Comparison of ENCODE assay signal across 20 cellular contexts in the genomic region with DNA sequence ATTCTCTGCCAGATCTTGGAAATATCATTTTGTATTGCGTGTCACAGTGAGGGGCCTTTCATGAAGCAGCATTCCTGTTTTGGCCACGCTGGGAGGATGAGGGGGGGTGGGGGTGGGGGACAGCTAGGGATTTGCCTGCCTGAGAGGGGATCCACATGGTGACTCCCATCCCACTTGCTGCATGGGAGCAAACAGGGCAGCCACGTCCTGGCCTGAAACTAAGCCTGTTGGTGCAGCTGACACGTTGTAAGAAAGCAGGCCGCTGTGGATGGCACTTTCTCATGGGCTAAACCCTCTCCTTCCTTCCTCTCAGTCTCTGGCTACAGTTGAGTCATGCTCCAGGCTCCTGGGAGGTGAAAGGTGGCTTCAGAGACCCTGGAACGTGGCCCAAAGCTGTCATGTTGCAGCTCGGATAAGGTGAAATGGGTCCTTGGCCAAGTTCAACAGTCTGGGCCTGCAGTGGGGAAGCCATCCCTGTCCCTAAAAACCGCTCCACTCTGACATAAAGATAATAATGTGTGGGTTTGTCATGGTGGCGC.
DNase-seq lines count a peak whose midpoint lies in the region; ATAC-seq, FAIRE-seq and TF ChIP-seq lines count a peak whose summit lies in the region.
"Had no signal": no experiment of that assay in that cellular context is flagged by ENCODE, and none has a peak within 500 bp of the region (broad histone marks: within the 10 kb centered on the region; RNA-seq: fewer than 3 reads in every experiment).

No MANE protein-coding gene starts in this region.

- H4K20me1 ChIP-seq in HepG2 (ENCODE audit: insufficient read depth, low read length), result no peaks in the 10 kb centered on the region

- no peak for ATAC-seq in right lobe of liver
- ATAC-seq in HepG2, result no peak
- ATAC-seq in aorta (ENCODE audit: low FRiP score), result no peak
- no peak for ATAC-seq in HG02798 (IDR thresholded peaks at IDR 0.05; ENCODE audit: poor library complexity, unreplicated experiment)
- ATAC-seq: T-cell had no signal

- H3K9ac ChIP-seq in HepG2 (ENCODE audit: insufficient read depth, low read depth, low read length), result no peak overlapping the region
- H3K9ac ChIP-seq: KMS-11 had no signal

- WGBS in right lobe of liver (ENCODE audit: insufficient coverage, low coverage, low lambda C conversion rate, missing lambda C conversion rate), result 71% methylated on average over 3 of the region's 9 CpGs
- 28% methylated on average over 6 of the region's 9 CpGs for WGBS in HepG2 (ENCODE audit: low lambda C conversion rate)
- 83 to 85% methylated on average over 9 of the region's 9 CpGs for WGBS in aorta, 2 donors
- whole genome bisulfite sequencing in esophagus squamous epithelium, 2 donors, result 70 to 80% methylated on average over 7 to 8 of the region's 9 CpGs

- in situ Hi-C loops in HepG2 (cut with HindIII; ENCODE audit: extremely low pct_ligation_motif_present, low pct_unique_long_range_greater_than_20kb), result no loop called here

- DNase-seq in right lobe of liver, result peak; percentile 5 to 21 (median 13)
- no peak for DNase-seq in HepG2 (ENCODE audit: low spot score)
- DNase-seq in cardiac fibroblast (ENCODE audit: low read depth in 2 of 2), result peak; percentile 26 to 41
- DNase-seq in iris pigment epithelial cell (ENCODE audit: low read depth), result peak; percentile 67
- peak; percentile 23 to 61 for DNase-seq in aorta
- DNase-seq in esophagus squamous epithelium (lab: John Stamatoyannopoulos, UW), result no peak
- no peak for DNase-seq in activated CD4-positive, CD25-positive, alpha-beta regulatory T cell (lab: John Stamatoyannopoulos, UW)
- DNase-seq: activated B cell treated with CpG ODN at 0.5 μM for 24 hours; activated CD4-positive, alpha-beta T cell treated with anti-CD3 and anti-CD28 coated beads, Interleukin-2, amount 50 U/mL, for 48 hours; HCEC 1CT; kidney glomerular epithelial cell; NCI-H1436; Peyer's patch; stimulated activated CD4-positive, alpha-beta T cell treated with anti-CD3 and anti-CD28 coated beads, Interleukin-2, amount 100 ng/mL, for 48 hours; T-cell; transverse colon had no signal

- POLR2A ChIA-PET in HepG2 (lab: Yijun Ruan, JAX), result no interaction called here

- no peak overlapping the region for H2AFZ ChIP-seq in HepG2 (ENCODE audit: low read length)

- TF ChIP-seq POLR2A in right lobe of liver (IDR thresholded peaks at IDR 0.05) (no peak), HepG2 (IDR thresholded peaks at IDR 0.05; ENCODE audit: insufficient read depth in 1 of 2, low read depth in 2 of 2, low read length in 2 of 2) (no peak), esophagus squamous epithelium (IDR thresholded peaks at IDR 0.05) (no peak)

- TF ChIP-seq CTCF in right lobe of liver (IDR thresholded peaks at IDR 0.05) (no peak), HepG2 (CRISPR knock-in tag; IDR thresholded peaks at IDR 0.05) (no peak), cardiac fibroblast (IDR thresholded peaks at IDR 0.05; ENCODE audit: low read depth, low read length) (no peak), esophagus squamous epithelium (IDR thresholded peaks at IDR 0.05) (no peak)

- H3K4me3 ChIP-seq in right lobe of liver (no peak overlapping the region), HepG2 (replicated peaks in 1 of 3; ENCODE audit: insufficient read depth in 1 of 3, low read depth in 2 of 3, low read length in 3 of 3) (no peak overlapping the region), cardiac fibroblast (replicated peaks in 1 of 2; ENCODE audit: low read depth in 2 of 2, low read length in 2 of 2) (no peak overlapping the region), aorta (ENCODE audit: low read length in 2 of 2) (no peak overlapping the region), esophagus squamous epithelium (no peak overlapping the region)
- H3K4me3 ChIP-seq: Peyer's patch, SJSA1, transverse colon had no signal

- H3K79me2 ChIP-seq in HepG2 (ENCODE audit: insufficient read depth, low read length), result no peaks in the 10 kb centered on the region

- CTCF ChIA-PET in HepG2 (lab: Yijun Ruan, JAX; ENCODE audit: low intra/inter-chr PET ratio, low total read pairs), result no interaction called here

- H3K4me1 ChIP-seq in right lobe of liver, result no peaks in the 10 kb centered on the region
- H3K4me1 ChIP-seq in HepG2 (ENCODE audit: insufficient read depth, low read length), result no peaks in the 10 kb centered on the region
- no peaks in the 10 kb centered on the region for H3K4me1 ChIP-seq in aorta (ENCODE audit: control insufficient read depth in 1 of 2, insufficient read depth in 2 of 2, low read length in 2 of 2)
- H3K4me1 ChIP-seq in esophagus squamous epithelium, result no peaks in the 10 kb centered on the region
- H3K4me1 ChIP-seq: Peyer's patch, SJSA1, transverse colon had no signal

- no peaks in the 10 kb centered on the region for H3K27me3 ChIP-seq in right lobe of liver
- H3K27me3 ChIP-seq in HepG2 (ENCODE audit: control insufficient read depth in 1 of 2, insufficient read depth in 2 of 2, low read length in 2 of 2), result peaks cover 1 to 16% of the 10 kb centered on the region in 2 experiments; a peak in 4 of 5 replicates
- H3K27me3 ChIP-seq in aorta (ENCODE audit: control insufficient read depth in 1 of 2, insufficient read depth in 2 of 2, low read length in 1 of 2), result no peaks in the 10 kb centered on the region
- peaks cover 0 to 16% (median 0%) of the 10 kb centered on the region in 4 donors for H3K27me3 ChIP-seq in esophagus squamous epithelium
- H3K27me3 ChIP-seq: Peyer's patch, SJSA1, transverse colon had no signal

- no TSS peak for BruUV-seq in HepG2 (replicated peaks; lab: Mats Ljungman, UMichigan)

- no peak for TF ChIP-seq EP300 in HepG2 (IDR thresholded peaks at IDR 0.05; ENCODE audit: low read depth in 2 of 2, low read length in 2 of 2)
- no peak for TF ChIP-seq EP300 in HepG2 (CRISPR knock-in tag; IDR thresholded peaks at IDR 0.05; ENCODE audit: borderline replicate concordance)

- no peak for FAIRE-seq in HepG2 (lab: Jason Lieb, UNC)
- FAIRE-seq: HTR-8/SVneo had no signal

- TF ChIP-seq RAD21 in HepG2 (CRISPR knock-in tag; IDR thresholded peaks at IDR 0.05), result no peak

- H3K9me3 ChIP-seq in right lobe of liver, result no peaks in the 10 kb centered on the region
- H3K9me3 ChIP-seq in HepG2 (ENCODE audit: low read length), result no peaks in the 10 kb centered on the region
- no peaks in the 10 kb centered on the region for H3K9me3 ChIP-seq in aorta (ENCODE audit: control insufficient read depth, low read length)
- H3K9me3 ChIP-seq in esophagus squamous epithelium, result no peaks in the 10 kb centered on the region
- H3K9me3 ChIP-seq: Peyer's patch, SJSA1, transverse colon had no signal

- H3K36me3 ChIP-seq in right lobe of liver, result no peaks in the 10 kb centered on the region
- no peaks in the 10 kb centered on the region for H3K36me3 ChIP-seq in HepG2 (replicated peaks in 1 of 2; ENCODE audit: control insufficient read depth in 1 of 2, insufficient read depth in 2 of 2, low read length in 2 of 2)
- H3K36me3 ChIP-seq in aorta (ENCODE audit: control insufficient read depth in 1 of 2, insufficient read depth in 2 of 2, low read length in 1 of 2), result no peaks in the 10 kb centered on the region
- no peaks in the 10 kb centered on the region for H3K36me3 ChIP-seq in esophagus squamous epithelium
- H3K36me3 ChIP-seq: Peyer's patch, SJSA1, transverse colon had no signal

- no peak overlapping the region for H3K27ac ChIP-seq in right lobe of liver
- H3K27ac ChIP-seq in HepG2 (ENCODE audit: extremely low read length, insufficient read depth, low read length), result no peak overlapping the region
- no peak overlapping the region for H3K27ac ChIP-seq in aorta (ENCODE audit: low read depth in 1 of 2, low read length in 2 of 2)
- H3K27ac ChIP-seq in esophagus squamous epithelium, result no peak overlapping the region
- H3K27ac ChIP-seq: KMS-11, Peyer's patch, SJSA1, transverse colon had no signal

- intact Hi-C loops in right lobe of liver (cut with DNase I), result no loop called here
- intact Hi-C loops in HepG2 (cut with micrococcal nuclease; ENCODE audit: unreplicated experiment), result no loop called here
- intact Hi-C loops in aorta (cut with DNase I), result no loop called here
- intact Hi-C loops in esophagus squamous epithelium (cut with DNase I), result no loop called here

- no peak overlapping the region for H3K4me2 ChIP-seq in HepG2 (ENCODE audit: low read depth, low read length)
- H3K4me2 ChIP-seq: KMS-11 had no signal

TF ChIP-seq in HepG2, 621 proteins besides CTCF, POLR2A, EP300 and RAD21 (continues in another document):
- no peak for TF ChIP-seq ZFP82 (CRISPR knock-in tag; IDR thresholded peaks at IDR 0.05; ENCODE audit: borderline replicate concordance)
- no peak for TF ChIP-seq ZNF44 (CRISPR knock-in tag; IDR thresholded peaks at IDR 0.05)
- TF ChIP-seq KLF16 (CRISPR knock-in tag; IDR thresholded peaks at IDR 0.05), result no peak
- no peak for TF ChIP-seq MED13 (CRISPR knock-in tag; IDR thresholded peaks at IDR 0.05)
- no peak for TF ChIP-seq MED1 (CRISPR knock-in tag; IDR thresholded peaks at IDR 0.05)
- TF ChIP-seq, protein P1, sequence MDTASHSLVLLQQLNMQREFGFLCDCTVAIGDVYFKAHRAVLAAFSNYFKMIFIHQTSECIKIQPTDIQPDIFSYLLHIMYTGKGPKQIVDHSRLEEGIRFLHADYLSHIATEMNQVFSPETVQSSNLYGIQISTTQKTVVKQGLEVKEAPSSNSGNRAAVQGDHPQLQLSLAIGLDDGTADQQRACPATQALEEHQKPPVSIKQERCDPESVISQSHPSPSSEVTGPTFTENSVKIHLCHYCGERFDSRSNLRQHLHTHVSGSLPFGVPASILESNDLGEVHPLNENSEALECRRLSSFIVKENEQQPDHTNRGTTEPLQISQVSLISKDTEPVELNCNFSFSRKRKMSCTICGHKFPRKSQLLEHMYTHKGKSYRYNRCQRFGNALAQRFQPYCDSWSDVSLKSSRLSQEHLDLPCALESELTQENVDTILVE (CRISPR knock-in tag; IDR thresholded peaks at IDR 0.05), result no peak
- no peak for TF ChIP-seq ZFAT (CRISPR knock-in tag; conservative IDR thresholded peaks at IDR 0.05)
- TF ChIP-seq KDM2A (CRISPR knock-in tag; IDR thresholded peaks at IDR 0.05; ENCODE audit: borderline replicate concordance, low read depth), result no peak

Comparison
In these comparisons a context has a peak if more than half of its experiments do, and no peak if none do; other contexts are left out.
1. DNase-seq: peak in right lobe of liver (3 of 3), cardiac fibroblast (2 of 2), iris pigment epithelial cell (single experiment) and aorta (2 of 2); none in HepG2 (single experiment), esophagus squamous epithelium (single experiment) and activated CD4-positive, CD25-positive, alpha-beta regulatory T cell (0 of 4).